ENCODE assay signal across 38 cellular contexts in the genomic region with DNA sequence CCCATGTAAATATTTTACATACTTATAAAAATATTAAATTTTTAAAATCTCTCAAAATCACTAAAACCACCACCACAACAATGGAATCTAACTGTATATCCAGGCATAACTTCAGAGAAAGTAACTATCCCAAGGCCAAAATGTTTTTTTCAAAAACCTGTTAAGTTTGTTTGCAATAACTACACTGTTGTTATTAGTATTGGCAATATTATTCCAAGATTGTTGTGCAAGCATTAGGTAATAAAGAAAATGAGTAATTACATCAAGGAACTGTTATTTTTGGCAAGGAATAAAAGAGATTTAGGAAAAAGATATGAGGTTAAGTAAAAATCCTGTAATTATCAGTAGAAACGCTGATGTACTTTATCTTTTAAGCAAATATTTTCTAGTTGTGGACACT. TPM values are rescaled to one million over a fixed set of nuclear protein-coding genes. Genes with fewer than 3 reads are reported as not detected.
"Had no signal": no experiment of that assay in that cellular context is flagged by ENCODE, and none has a peak within 500 bp of the region (broad histone marks: within the 10 kb centered on the region; RNA-seq: fewer than 3 reads in every experiment).

No MANE protein-coding gene starts in this region.

- DNase-seq: Karpas-422, Kasumi-1, KG1, MG63, MM.1S, MV-4-11, NCI-H1048, NCI-H1092, NCI-H1092 treated with DMSO at 0.1 percent for 48 hours, NCI-H1105, NCI-H1105 treated with DMSO at 0.1 percent for 48 hours, NCI-H1417, NCI-H1417 treated with DMSO at 0.1 percent for 48 hours, NCI-H1436, NCI-H1436 treated with DMSO at 0.1 percent for 48 hours, NCI-H146, NCI-H1694, NCI-H1694 treated with DMSO at 0.1 percent for 48 hours, NCI-H187, NCI-H187 treated with DMSO at 0.1 percent for 48 hours, NCI-H1930, NCI-H2029, NCI-H2029 treated with DMSO at 0.1 percent for 48 hours, NCI-H2081, NCI-H2081 treated with DMSO at 0.1 percent for 48 hours, NCI-H2107, NCI-H2171, NCI-H2171 treated with DMSO at 0.1 percent for 48 hours, NCI-H2227 treated with DMSO at 0.1 percent for 48 hours, NCI-H226, NCI-H345, NCI-H446, NCI-H446 treated with DMSO at 0.1 percent for 48 hours, NCI-H510A had no signal

- H3K4me2 ChIP-seq: KMS-11 had no signal

- H3K36me3 ChIP-seq: MG63 had no signal

- H3K27me3 ChIP-seq: MG63 had no signal

- H3K4me3 ChIP-seq: MG63 had no signal

- H3K27ac ChIP-seq: KMS-11 had no signal

RNA-seq across cellular contexts. Expression of a gene that starts 3.4 kb away (rescaled TPM):
- total RNA-seq: LHCN-M2, M059J, NCI-H460 had no signal

RNA-seq across cellular contexts. Expression of a gene that starts 9.2 kb away (rescaled TPM):
- total RNA-seq: LHCN-M2, M059J, NCI-H460 had no signal

RNA-seq across cellular contexts. Expression of a gene that starts 13.0 kb away (rescaled TPM):
- total RNA-seq: LHCN-M2, M059J, NCI-H460 had no signal

RNA-seq across cellular contexts. Expression of a gene that starts 22.2 kb away (rescaled TPM):
- total RNA-seq: LHCN-M2, M059J, NCI-H460 had no signal

RNA-seq across cellular contexts. Expression of a gene that starts 22.3 kb away (rescaled TPM):
- total RNA-seq: LHCN-M2, M059J, NCI-H460 had no signal
